In the genomic region with DNA sequence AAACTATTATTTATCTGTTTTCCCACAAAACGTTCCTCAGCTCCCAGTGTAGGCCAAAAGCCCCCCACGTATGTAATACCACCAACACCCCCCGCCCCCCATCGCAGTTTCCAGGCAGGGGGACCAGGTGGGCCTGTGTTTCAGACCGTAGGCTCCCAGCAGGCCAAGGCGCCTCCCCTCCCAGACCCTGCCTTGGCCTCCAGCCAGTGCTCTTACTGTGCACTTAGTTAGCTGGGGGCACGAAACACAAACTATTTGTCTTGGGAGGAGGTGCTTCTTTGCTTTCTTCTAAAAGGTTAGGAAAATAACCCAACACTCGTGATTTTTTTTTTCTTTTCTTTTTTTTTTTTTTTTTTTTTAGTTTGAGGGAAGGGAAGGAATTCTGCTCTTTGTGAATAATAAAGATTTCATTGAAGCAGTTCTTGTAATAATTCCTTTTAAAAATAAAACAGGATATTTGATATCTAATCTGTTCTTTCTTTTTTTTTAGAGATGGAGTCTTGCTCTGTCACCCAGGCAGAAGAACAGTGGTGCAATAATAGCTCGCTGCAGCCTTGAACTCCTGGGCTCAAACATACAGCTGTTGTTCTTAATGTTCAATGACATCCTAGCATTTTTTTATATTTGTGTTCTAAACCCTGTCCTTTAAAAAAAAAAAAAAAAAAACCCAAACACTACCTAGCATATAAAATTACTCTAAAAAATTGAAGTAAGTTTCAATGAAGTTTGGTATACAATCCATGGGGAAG, we compare ENCODE assay signal across 15 cellular contexts.
"Had no signal": no experiment of that assay in that cellular context is flagged by ENCODE, and none has a peak within 500 bp of the region (broad histone marks: within the 10 kb centered on the region; RNA-seq: fewer than 3 reads in every experiment).

No MANE protein-coding gene starts in this region.

- H3K4me3 ChIP-seq: body of pancreas, gastroesophageal sphincter, skin epidermis, tibial artery had no signal

- DNase-seq: activated CD8-positive, alpha-beta memory T cell treated with anti-CD3 and anti-CD28 coated beads, Interleukin-2, amount 50 U/mL, for 4 hours; mammary epithelial cell; stimulated activated CD4-positive, alpha-beta T cell treated with anti-CD3 and anti-CD28 coated beads, Interleukin-4, amount 100 ng/mL, for 24 hours; tibial artery had no signal

- FAIRE-seq: urothelium cell line had no signal

- H3K27ac Mint-ChIP-seq: activated CD4-positive, alpha-beta T cell treated with anti-CD3 and anti-CD28 coated beads, Interleukin-2, amount 10 ng/mL, durations not matched to agents 24 days and 14 days; activated CD8-positive, alpha-beta T cell treated with anti-CD3 and anti-CD28 coated beads, Interleukin-2, amount 10 ng/mL, durations not matched to agents 7 days and 5 days; activated naive CD8-positive, alpha-beta T cell; activated T-cell treated with anti-CD3 and anti-CD28 coated beads, Interleukin-2, amount 50 U/mL, for 72 hours; T-helper 2 cell treated with Interferon-gamma antibody and Interleukin-4, amounts not matched to agents 5 μg/mL and 100 μg/mL, for 36 hours had no signal

- ATAC-seq: gastroesophageal sphincter had no signal

- H3K4me3 Mint-ChIP-seq: activated CD4-positive, alpha-beta T cell treated with anti-CD3 and anti-CD28 coated beads, Interleukin-2, amount 10 ng/mL, durations not matched to agents 24 days and 14 days; activated CD8-positive, alpha-beta T cell treated with anti-CD3 and anti-CD28 coated beads, Interleukin-2, amount 10 ng/mL, durations not matched to agents 7 days and 5 days; activated naive CD8-positive, alpha-beta T cell; activated T-cell treated with anti-CD3 and anti-CD28 coated beads, Interleukin-2, amount 50 U/mL, for 72 hours; central memory CD8-positive, alpha-beta T cell; naive B cell; T-helper 2 cell treated with Interferon-gamma antibody and Interleukin-4, amounts not matched to agents 5 μg/mL and 100 μg/mL, for 36 hours had no signal

- H3K27ac ChIP-seq: body of pancreas, gastroesophageal sphincter, skin epidermis, tibial artery had no signal

- H3K9me3 ChIP-seq: body of pancreas, gastroesophageal sphincter, tibial artery had no signal

- H3K9me3 Mint-ChIP-seq: activated CD4-positive, alpha-beta T cell treated with anti-CD3 and anti-CD28 coated beads, Interleukin-2, amount 10 ng/mL, durations not matched to agents 24 days and 14 days; activated T-cell treated with anti-CD3 and anti-CD28 coated beads, Interleukin-2, amount 50 U/mL, for 72 hours; central memory CD8-positive, alpha-beta T cell; T-helper 2 cell treated with Interferon-gamma antibody and Interleukin-4, amounts not matched to agents 5 μg/mL and 100 μg/mL, for 36 hours had no signal

- H3K4me1 ChIP-seq: gastroesophageal sphincter, tibial artery had no signal

- H3K4me1 Mint-ChIP-seq: activated CD4-positive, alpha-beta T cell treated with anti-CD3 and anti-CD28 coated beads, Interleukin-2, amount 10 ng/mL, durations not matched to agents 24 days and 14 days; central memory CD8-positive, alpha-beta T cell had no signal

- H3K27me3 ChIP-seq: body of pancreas, gastroesophageal sphincter, tibial artery had no signal

- H3K36me3 ChIP-seq: gastroesophageal sphincter, tibial artery had no signal

- H3K36me3 Mint-ChIP-seq: activated naive CD8-positive, alpha-beta T cell; naive B cell had no signal
